1 cellular context compared by ENCODE assay signal in genomic region chr19:1251503-1252220, GRCh38.
A peak's percentile ranks its signal among the peaks of the same experiment; 100 is the strongest.
TF ChIP-seq lines count a peak whose summit lies in the region.

No MANE protein-coding gene starts in this region.

TF ChIP-seq in HepG2, 621 proteins besides CTCF, POLR2A, EP300 and RAD21 (continued from another document and continues in another):
- TF ChIP-seq ZMAT5 (CRISPR knock-in tag; IDR thresholded peaks at IDR 0.05; ENCODE audit: borderline replicate concordance, low read depth) (no peak), MAF1 (CRISPR knock-in tag; IDR thresholded peaks at IDR 0.05; ENCODE audit: borderline replicate concordance) (no peak), MXD4 (CRISPR knock-in tag; IDR thresholded peaks at IDR 0.05) (no peak), SAP130 (CRISPR knock-in tag; IDR thresholded peaks at IDR 0.05; ENCODE audit: low read depth) (no peak), ZBTB40 (IDR thresholded peaks at IDR 0.05) (no peak), ZBTB40 (CRISPR knock-in tag; IDR thresholded peaks at IDR 0.05) (no peak), ZNF746 (CRISPR knock-in tag; IDR thresholded peaks at IDR 0.05) (no peak), CREB3 (CRISPR knock-in tag; IDR thresholded peaks at IDR 0.05) (no peak), ZNF609 (CRISPR knock-in tag; IDR thresholded peaks at IDR 0.05; ENCODE audit: borderline replicate concordance) (no peak), ZEB1 (IDR thresholded peaks at IDR 0.05; ENCODE audit: insufficient replicate concordance, low read depth) (peak; percentile 28), RBM22 (optimal IDR thresholded peaks at IDR 0.05; ENCODE audit: low read length) (peak; percentile 94), ZBTB7B (CRISPR knock-in tag; IDR thresholded peaks at IDR 0.05) (no peak; the same call in 1 of the 2 replicates), ZNF749 (CRISPR knock-in tag; IDR thresholded peaks at IDR 0.05; ENCODE audit: borderline replicate concordance) (no peak), ZNF577 (CRISPR knock-in tag; IDR thresholded peaks at IDR 0.05; ENCODE audit: borderline replicate concordance, low read depth) (no peak), THAP9 (CRISPR knock-in tag; IDR thresholded peaks at IDR 0.05; ENCODE audit: borderline replicate concordance) (no peak), PAF1 (CRISPR knock-in tag; IDR thresholded peaks at IDR 0.05) (no peak; the same call in 1 of the 2 replicates), CBFB (CRISPR knock-in tag; IDR thresholded peaks at IDR 0.05) (no peak; the same call in none of the 2 replicates), SNRNP70 (IDR thresholded peaks at IDR 0.05; ENCODE audit: low read depth, low read length) (no peak), ZNF205 (CRISPR knock-in tag; IDR thresholded peaks at IDR 0.05) (no peak; the same call in none of the 2 replicates), UBTF (CRISPR knock-in tag; IDR thresholded peaks at IDR 0.05) (peak; percentile 36; the same call in 1 of the 2 replicates), ZNF362 (CRISPR knock-in tag; IDR thresholded peaks at IDR 0.05; ENCODE audit: borderline replicate concordance) (no peak), ZNF703 (CRISPR knock-in tag; IDR thresholded peaks at IDR 0.05; ENCODE audit: borderline replicate concordance) (no peak), MTF1 (CRISPR knock-in tag; IDR thresholded peaks at IDR 0.05) (no peak), GRHL1 (CRISPR knock-in tag; conservative IDR thresholded peaks at IDR 0.05) (no peak), ZNF704 (CRISPR knock-in tag; IDR thresholded peaks at IDR 0.05; ENCODE audit: borderline replicate concordance) (no peak), SPEN (CRISPR knock-in tag; IDR thresholded peaks at IDR 0.05; ENCODE audit: low read depth) (no peak), STAT5B (CRISPR knock-in tag; IDR thresholded peaks at IDR 0.05) (no peak), XBP1 (CRISPR knock-in tag; IDR thresholded peaks at IDR 0.05) (no peak), SIN3B (IDR thresholded peaks at IDR 0.05; ENCODE audit: low read length) (no peak), ZNF34 (CRISPR knock-in tag; IDR thresholded peaks at IDR 0.05; ENCODE audit: borderline replicate concordance) (no peak)
